21 cellular contexts compared by ENCODE assay signal in the genomic region with DNA sequence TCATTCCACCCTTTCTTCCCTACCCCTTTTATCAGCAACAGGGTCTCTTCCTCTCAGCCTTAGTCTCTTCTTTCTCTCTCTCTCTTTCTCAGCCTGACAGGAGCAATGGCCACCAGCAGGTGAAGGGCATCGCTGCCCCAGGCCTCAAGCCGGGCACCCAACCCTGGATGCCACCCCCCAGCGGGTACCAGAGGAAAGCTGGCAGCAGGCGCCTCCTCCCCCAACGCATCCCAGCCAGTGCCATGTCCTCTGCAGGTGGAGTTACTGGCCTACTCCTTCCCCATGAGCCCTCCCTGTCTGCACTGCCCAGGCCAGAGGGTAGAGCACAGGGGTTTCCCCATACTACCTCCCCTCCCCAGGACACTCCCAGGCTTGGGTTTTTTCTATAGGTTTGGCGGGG.
"Had no signal": no experiment of that assay in that cellular context is flagged by ENCODE, and none has a peak within 500 bp of the region (broad histone marks: within the 10 kb centered on the region; RNA-seq: fewer than 3 reads in every experiment).

No MANE protein-coding gene starts in this region.

- H3K9me3 Mint-ChIP-seq: activated CD4-positive, alpha-beta memory T cell treated with anti-CD3 and anti-CD28 coated beads for 36 hours; neural progenitor cell had no signal

- DNase-seq: activated CD4-positive, alpha-beta memory T cell treated with anti-CD3 and anti-CD28 coated beads for 36 hours; activated CD4-positive, CD25-positive, alpha-beta regulatory T cell treated with anti-CD3 and anti-CD28 coated beads, Interleukin-2, amount 50 U/mL, for 72 hours; activated effector memory CD4-positive, alpha-beta T cell treated with Interleukin-2 at 50 U/mL for 16 hours; activated T-cell treated with anti-CD3 and anti-CD28 coated beads, Interleukin-2, amount 50 U/mL, for 1 hour; gastrocnemius medialis; heart left ventricle; kidney; mammary epithelial cell; stimulated activated CD4-positive, alpha-beta T cell treated with anti-CD3 and anti-CD28 coated beads, Interleukin-2, amount 100 ng/mL, for 24 hours; stomach; T-helper 2 cell; trophoblast cell had no signal

- ATAC-seq: esophagus mucosa, gastrocnemius medialis, heart left ventricle, left lobe of liver had no signal

- H2AFZ ChIP-seq: neural progenitor cell had no signal

- H3K9me3 ChIP-seq: ascending aorta, gastrocnemius medialis, heart left ventricle, prostate gland, right atrium auricular region, SJSA1, stomach had no signal

- H3K4me3 ChIP-seq: ascending aorta, coronary artery, gastrocnemius medialis, heart left ventricle, neural progenitor cell, prostate gland, right atrium auricular region, SJSA1, stomach had no signal

- H3K9ac ChIP-seq: neural progenitor cell had no signal

- H3K27me3 ChIP-seq: ascending aorta, gastrocnemius medialis, heart left ventricle, neural progenitor cell, right atrium auricular region, SJSA1, stomach had no signal

- H3K4me2 ChIP-seq: neural progenitor cell had no signal

- H3K27me3 Mint-ChIP-seq: activated CD4-positive, alpha-beta memory T cell treated with anti-CD3 and anti-CD28 coated beads for 36 hours had no signal

- H3K36me3 ChIP-seq: neural progenitor cell, prostate gland had no signal

- H3K27ac Mint-ChIP-seq: activated CD4-positive, alpha-beta memory T cell treated with anti-CD3 and anti-CD28 coated beads for 36 hours had no signal

- H3K4me1 Mint-ChIP-seq: neural progenitor cell had no signal

- H3K4me1 ChIP-seq: neural progenitor cell, prostate gland had no signal

- H3K27ac ChIP-seq: ascending aorta, coronary artery, gastrocnemius medialis, heart left ventricle, neural progenitor cell, prostate gland, right atrium auricular region, SJSA1, stomach, VCaP had no signal

- FAIRE-seq: kidney had no signal

- H3K4me3 Mint-ChIP-seq: activated CD4-positive, alpha-beta memory T cell treated with anti-CD3 and anti-CD28 coated beads for 36 hours; neural progenitor cell had no signal
